ENCODE assay signal across 8 cellular contexts in genomic region chr3:8963137-8963853, GRCh38. TPM values are rescaled to one million over a fixed set of nuclear protein-coding genes. Genes with fewer than 3 reads are reported as not detected.
A peak's percentile ranks its signal among the peaks of the same experiment; 100 is the strongest.
DNase-seq lines count a peak whose midpoint lies in the region; ATAC-seq and TF ChIP-seq lines count a peak whose summit lies in the region.

RAD18 (minus strand) TSS chr3:8963472; CDS start chr3:8963385, 87 bp downstream.

- no peak within 1 kb of the TSS for H3K9ac ChIP-seq in parathyroid adenoma

- H3K4me2 ChIP-seq in parathyroid adenoma (ENCODE audit: low read length), result peak within 1 kb of the TSS; percentile 98

- H3K27me3 Mint-ChIP-seq in activated naive CD8-positive, alpha-beta T cell treated with anti-CD3 and anti-CD28 coated beads, Interleukin-2, amount 10 ng/mL, durations not matched to agents 7 days and 5 days, result peaks cover 3% of the 10 kb centered on the region

- intact Hi-C loops in Right ventricle myocardium superior (cut with DNase I), result no loop called here

- peaks cover 2% of the 10 kb centered on the region for H3K79me2 ChIP-seq in parathyroid adenoma

- TF ChIP-seq CTCF in GM12875 (IDR thresholded peaks at IDR 0.05; ENCODE audit: borderline replicate concordance, insufficient read depth, low read depth, low read length) (no peak), parathyroid adenoma (IDR thresholded peaks at IDR 0.05) (no peak), tibial nerve (IDR thresholded peaks at IDR 0.05) (peak in 1 of 5 experiments; percentile 31)

- H3K36me3 ChIP-seq in parathyroid adenoma (ENCODE audit: control insufficient read depth, insufficient read depth, low read length) (no peaks in the 10 kb centered on the region), tibial nerve (no peaks in the 10 kb centered on the region)

- ATAC-seq in HG02759 (IDR thresholded peaks at IDR 0.05; ENCODE audit: unreplicated experiment) (peak; percentile 93), Right ventricle myocardium superior (ENCODE audit: poor library complexity) (peak; percentile 98)
- peak; percentile 94 for ATAC-seq in activated naive CD8-positive, alpha-beta T cell treated with anti-CD3 and anti-CD28 coated beads, Interleukin-2, amount 10 ng/mL, durations not matched to agents 7 days and 5 days (ENCODE audit: low read depth)

- H2AFZ ChIP-seq in parathyroid adenoma, result peak within 1 kb of the TSS; percentile 96

- peaks cover 7% of the 10 kb centered on the region for H3K4me1 ChIP-seq in parathyroid adenoma
- H3K4me1 ChIP-seq in tibial nerve, result peaks cover 0 to 21% (median 15%) of the 10 kb centered on the region in 4 donors

- H3K4me3 ChIP-seq in GM12875 (ENCODE audit: low read depth, low read length), result peak within 1 kb of the TSS; percentile 85
- peak within 1 kb of the TSS; percentile 94 for H3K4me3 ChIP-seq in parathyroid adenoma (ENCODE audit: low read depth, low read length)
- H3K4me3 ChIP-seq in tibial nerve, result peak within 1 kb of the TSS; percentile 68 to 89 (median 77)

- H3K27ac Mint-ChIP-seq in activated naive CD8-positive, alpha-beta T cell treated with anti-CD3 and anti-CD28 coated beads, Interleukin-2, amount 10 ng/mL, durations not matched to agents 7 days and 5 days, result peak within 1 kb of the TSS; percentile 94

- TF ChIP-seq EP300 in tibial nerve (IDR thresholded peaks at IDR 0.05), result peak; percentile 92

- peak within 1 kb of the TSS; percentile 94 for H3K4me3 Mint-ChIP-seq in activated naive CD8-positive, alpha-beta T cell treated with anti-CD3 and anti-CD28 coated beads, Interleukin-2, amount 10 ng/mL, durations not matched to agents 7 days and 5 days

- WGBS in tibial nerve, 2 donors, result 0 to 1% methylated on average over 20 to 35 of the region's 45 CpGs

- POLR2A ChIA-PET in activated naive CD8-positive, alpha-beta T cell treated with anti-CD3 and anti-CD28 coated beads, Interleukin-2, amount 10 ng/mL, durations not matched to agents 7 days and 5 days (lab: Charles Lee), result interaction anchor here (0.7 kb wide), 1 partner anchor 9 kb away, joined by 3 read pairs; no protein-coding TSS in a partner anchor

- TF ChIP-seq POLR2A in tibial nerve (IDR thresholded peaks at IDR 0.05), result no peak

- H3K9me3 ChIP-seq in parathyroid adenoma (ENCODE audit: control insufficient read depth, low read length) (no peaks in the 10 kb centered on the region), tibial nerve (no peaks in the 10 kb centered on the region)

- peaks cover 4% of the 10 kb centered on the region for H3K36me3 Mint-ChIP-seq in activated naive CD8-positive, alpha-beta T cell treated with anti-CD3 and anti-CD28 coated beads, Interleukin-2, amount 10 ng/mL, durations not matched to agents 7 days and 5 days

- H3K27ac ChIP-seq in parathyroid adenoma (peak within 1 kb of the TSS; percentile 62), tibial nerve (peak within 1 kb of the TSS; percentile 55 to 88 (median 80))

- H3K4me1 Mint-ChIP-seq in activated naive CD8-positive, alpha-beta T cell treated with anti-CD3 and anti-CD28 coated beads, Interleukin-2, amount 10 ng/mL, durations not matched to agents 7 days and 5 days, result peaks cover 33% of the 10 kb centered on the region

- DNase-seq in NCI-H128 (lab: John Stamatoyannopoulos, UW; ENCODE audit: unreplicated experiment) (peak; percentile 69), SW 1271 (lab: John Stamatoyannopoulos, UW) (peak; percentile 79 to 96), Right ventricle myocardium superior (peak; percentile 95), tibial nerve (ENCODE audit: low spot score in 2 of 2) (peak; percentile 86 to 88)
- peak; percentile 96 for DNase-seq in activated naive CD8-positive, alpha-beta T cell treated with anti-CD3 and anti-CD28 coated beads, Interleukin-2, amount 10 ng/mL, durations not matched to agents 7 days and 5 days

- H3K9me3 Mint-ChIP-seq in activated naive CD8-positive, alpha-beta T cell treated with anti-CD3 and anti-CD28 coated beads, Interleukin-2, amount 10 ng/mL, durations not matched to agents 7 days and 5 days, result no peaks in the 10 kb centered on the region

- H3K27me3 ChIP-seq in parathyroid adenoma (ENCODE audit: control insufficient read depth, insufficient read depth, low read length), result no peaks in the 10 kb centered on the region
- H3K27me3 ChIP-seq in tibial nerve, result peaks cover 0 to 4% of the 10 kb centered on the region in 2 donors

RNA-seq across cellular contexts. Expression of gene RAD18, which starts in this region (rescaled TPM):
- 10 to 100 TPM; 30.9 to 31.1 TPM for total RNA-seq in activated naive CD8-positive, alpha-beta T cell treated with anti-CD3 and anti-CD28 coated beads, Interleukin-2, amount 10 ng/mL, durations not matched to agents 7 days and 5 days
- total RNA-seq in Right ventricle myocardium superior, result 6.3 TPM
- 10 to 100 TPM in 3 of 4 donors, 1 to 10 TPM in 1; 3.5 to 11.7 (median 10.7) TPM for total RNA-seq in tibial nerve

Comparison
In these comparisons a context has a peak if more than half of its experiments do, and no peak if none do; other contexts are left out.
1. Peak in every context shown above with its lines: DNase-seq, ATAC-seq, H3K4me3 ChIP-seq and H3K27ac ChIP-seq.